Comparison of ENCODE assay signal across 21 cellular contexts in the genomic region with DNA sequence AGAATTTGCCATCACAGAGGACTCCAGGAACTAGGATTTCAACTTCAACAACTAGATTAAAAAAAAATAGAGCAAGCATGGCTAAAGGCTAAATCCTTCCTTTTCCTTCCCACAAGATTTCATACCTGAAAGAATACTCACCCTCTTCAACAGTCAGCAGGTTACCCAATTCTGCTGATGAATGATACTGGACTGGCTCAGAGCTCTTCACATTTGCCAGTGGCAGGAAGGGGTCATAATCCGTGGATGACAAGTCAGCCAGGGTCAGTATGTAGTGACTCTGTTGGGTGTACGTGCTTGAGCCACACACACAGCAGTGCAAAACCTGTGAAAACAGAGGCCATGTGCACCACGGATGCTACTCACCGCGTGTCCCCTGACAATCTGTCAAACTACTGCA.
DNase-seq lines count a peak whose midpoint lies in the region; ATAC-seq and TF ChIP-seq lines count a peak whose summit lies in the region.
"Had no signal": no experiment of that assay in that cellular context is flagged by ENCODE, and none has a peak within 500 bp of the region (broad histone marks: within the 10 kb centered on the region; RNA-seq: fewer than 3 reads in every experiment).

No MANE protein-coding gene starts in this region.

- H3K4me3 ChIP-seq in GM23248 (no peak overlapping the region), fibroblast of villous mesenchyme (ENCODE audit: low read depth, low read length) (no peak overlapping the region), skeletal muscle cell (ENCODE audit: low read depth, low read length) (no peak overlapping the region)
- H3K4me3 ChIP-seq: ascending aorta, heart left ventricle, left ventricle myocardium inferior, right atrium auricular region had no signal

- DNase-seq in GM23248 = peak; percentile 83
- peak; percentile 67 for DNase-seq in RWPE1 (ENCODE audit: low spot score)
- peak; percentile 14 for DNase-seq in fibroblast of villous mesenchyme (ENCODE audit: low read depth)
- DNase-seq in skeletal muscle cell (ENCODE audit: low read depth) = peak; percentile 31
- no peak for DNase-seq in foreskin melanocyte
- DNase-seq: activated CD4-positive, alpha-beta T cell treated with anti-CD3 and anti-CD28 coated beads for 48 hours; GDM1; GOT3; heart left ventricle; left ventricle myocardium inferior; naive thymus-derived CD4-positive, alpha-beta T cell; NCI-H1694; NCI-H748 treated with DMSO at 0.1 percent for 48 hours; stimulated activated CD4-positive, alpha-beta T cell treated with anti-CD3 and anti-CD28 coated beads, Interleukin-4, amount 100 ng/mL, for 4 hours had no signal

- no peaks in the 10 kb centered on the region for H3K27me3 ChIP-seq in GM23248 (replicated peaks; ENCODE audit: insufficient read depth)
- H3K27me3 ChIP-seq: ascending aorta, heart left ventricle, right atrium auricular region had no signal

- no peak overlapping the region for H3K9ac ChIP-seq in GM23248
- H3K9ac ChIP-seq: KMS-11 had no signal

- ATAC-seq in HG02678 (IDR thresholded peaks at IDR 0.05; ENCODE audit: unreplicated experiment) (no peak), GM19324 (IDR thresholded peaks at IDR 0.05; ENCODE audit: low FRiP score, unreplicated experiment) (no peak)
- ATAC-seq: heart left ventricle; naive thymus-derived CD4-positive, alpha-beta T cell; Right ventricle myocardium inferior; stimulated activated memory B cell treated with anti-CD40 and anti-IgM and Interleukin-4, amounts not matched to agents 10 μg/mL and 1 μg/mL and 100 μg/mL, for 72 hours had no signal

- CTCF ChIA-PET in RWPE1 (lab: Yijun Ruan, JAX) = no interaction called here

- H2AFZ ChIP-seq in GM23248 = no peak overlapping the region

- H3K4me1 ChIP-seq in GM23248 (ENCODE audit: insufficient read depth) = peaks cover 10% of the 10 kb centered on the region
- H3K4me1 ChIP-seq: ascending aorta had no signal

- H3K9me3 ChIP-seq in GM23248 (ENCODE audit: low read depth) = no peaks in the 10 kb centered on the region
- H3K9me3 ChIP-seq: ascending aorta, heart left ventricle, left ventricle myocardium inferior, right atrium auricular region had no signal

- H3K9me2 ChIP-seq in GM23248 (ENCODE audit: insufficient read depth) = no peaks in the 10 kb centered on the region

- peak overlapping the region; percentile 21; the same call in 1 of the 2 replicates for H3K27ac ChIP-seq in GM23248
- H3K27ac ChIP-seq in RWPE1 = no peak overlapping the region
- H3K27ac ChIP-seq: ascending aorta, heart left ventricle, KMS-11, left ventricle myocardium inferior, right atrium auricular region had no signal

- POLR2A ChIA-PET in RWPE1 (lab: Yijun Ruan, JAX; ENCODE audit: low non-redundant PET) = no interaction called here

- no peaks in the 10 kb centered on the region for H3K79me2 ChIP-seq in GM23248 (ENCODE audit: insufficient read depth)

- in situ Hi-C loops in GM23248 (cut with MboI) = no loop called here

- H3F3A ChIP-seq in GM23248 (ENCODE audit: insufficient read depth) = peaks cover 5% of the 10 kb centered on the region; the same call in 1 of the 2 replicates

- H4K20me1 ChIP-seq in GM23248 (ENCODE audit: insufficient read depth) = no peaks in the 10 kb centered on the region

- H3K4me2 ChIP-seq in GM23248 (ENCODE audit: unreplicated experiment) = peak overlapping the region; percentile 42
- H3K4me2 ChIP-seq: KMS-11 had no signal

- 66 to 78% methylated on average over 5 of the region's 5 CpGs for WGBS in GM23248 (ENCODE audit: low coverage in 1 of 2, low lambda C conversion rate in 2 of 2, missing lambda C conversion rate in 2 of 2), 2 experiments

- TF ChIP-seq CTCF in RWPE1 (conservative IDR thresholded peaks at IDR 0.05; ENCODE audit: low read depth) (no peak), fibroblast of villous mesenchyme (IDR thresholded peaks at IDR 0.05; ENCODE audit: insufficient read depth, low read depth, low read length) (no peak)

- H3K36me3 ChIP-seq in GM23248 (ENCODE audit: low read depth) = no peaks in the 10 kb centered on the region
